Comparison of ENCODE assay signal across 8 cellular contexts in genomic region chr7:82740246-82740848, GRCh38.
DNase-seq lines count a peak whose midpoint lies in the region; ATAC-seq and TF ChIP-seq lines count a peak whose summit lies in the region.

No MANE protein-coding gene starts in this region.

- ATAC-seq in activated T-cell treated with anti-CD3 and anti-CD28 coated beads, Interleukin-2, amount 50 U/mL, for 72 hours (replicated peaks in 1 of 2): no peak
- ATAC-seq in HG03135 (IDR thresholded peaks at IDR 0.05; ENCODE audit: unreplicated experiment): no peak

- H3K36me3 Mint-ChIP-seq in activated T-cell treated with anti-CD3 and anti-CD28 coated beads, Interleukin-2, amount 50 U/mL, for 72 hours (ENCODE audit: insufficient read depth in 2 of 2): no peaks in the 10 kb centered on the region

- H3K4me1 Mint-ChIP-seq in activated T-cell treated with anti-CD3 and anti-CD28 coated beads, Interleukin-2, amount 50 U/mL, for 72 hours (ENCODE audit: low read depth): no peaks in the 10 kb centered on the region

- peak; percentile 88 for TF ChIP-seq CTCF in fibroblast of mammary gland (conservative IDR thresholded peaks at IDR 0.05; ENCODE audit: control insufficient read depth, insufficient read depth, low read depth, low read length)

- H3K9me3 Mint-ChIP-seq in activated T-cell treated with anti-CD3 and anti-CD28 coated beads, Interleukin-2, amount 50 U/mL, for 72 hours: no peaks in the 10 kb centered on the region

- H3K27me3 Mint-ChIP-seq in activated T-cell treated with anti-CD3 and anti-CD28 coated beads, Interleukin-2, amount 50 U/mL, for 72 hours (ENCODE audit: low read depth): no peaks in the 10 kb centered on the region

- no peak overlapping the region for H3K4me3 Mint-ChIP-seq in activated T-cell treated with anti-CD3 and anti-CD28 coated beads, Interleukin-2, amount 50 U/mL, for 72 hours

- H3K27ac Mint-ChIP-seq in activated T-cell treated with anti-CD3 and anti-CD28 coated beads, Interleukin-2, amount 50 U/mL, for 72 hours: no peak overlapping the region

- H3K4me3 ChIP-seq in fibroblast of mammary gland (ENCODE audit: control insufficient read depth, low read depth, low read length): no peak overlapping the region

- DNase-seq in activated T-cell treated with anti-CD3 and anti-CD28 coated beads, Interleukin-2, amount 50 U/mL, for 72 hours: peak; percentile 6 to 11
- no peak for DNase-seq in activated T-cell treated with anti-CD3 and anti-CD28 coated beads for 4 hours
- peak; percentile 77 for DNase-seq in M059J (ENCODE audit: low read depth)
- peak; percentile 51 for DNase-seq in RPMI8226
- DNase-seq in fibroblast of mammary gland (ENCODE audit: low read depth): peak; percentile 64
- peak; percentile 41 for DNase-seq in smooth muscle cell of the brain vasculature (ENCODE audit: low read depth, low spot score)
- no peak for DNase-seq in T1000 (lab: John Stamatoyannopoulos, UW)

Comparison
In these comparisons a context has a peak if more than half of its experiments do, and no peak if none do; other contexts are left out.
1. DNase-seq: peak in activated T-cell treated with anti-CD3 and anti-CD28 coated beads, Interleukin-2, amount 50 U/mL, for 72 hours (2 of 2), M059J (single experiment), RPMI8226 (single experiment), fibroblast of mammary gland (single experiment) and smooth muscle cell of the brain vasculature (single experiment); none in activated T-cell treated with anti-CD3 and anti-CD28 coated beads for 4 hours (single experiment) and T1000 (single experiment).